ENCODE assay signal across 21 cellular contexts in the genomic region with DNA sequence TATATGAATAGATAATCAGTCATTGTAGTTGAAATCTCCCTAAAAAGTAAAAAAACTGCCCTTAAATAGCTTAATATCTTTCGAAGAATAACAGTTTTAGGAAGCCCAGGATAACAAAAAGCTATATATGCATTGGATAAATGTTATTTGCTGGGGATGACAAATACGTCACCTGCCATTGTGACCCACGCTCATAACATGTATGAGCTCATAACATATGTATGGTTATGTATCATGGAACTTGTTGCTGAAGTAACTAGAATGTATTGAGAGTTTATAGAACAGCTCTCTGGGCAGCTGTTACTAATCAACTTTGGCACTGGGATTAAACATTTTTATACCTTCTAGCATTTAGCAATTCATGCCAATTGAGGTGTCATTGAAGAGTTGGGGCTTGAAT.
"Had no signal": no experiment of that assay in that cellular context is flagged by ENCODE, and none has a peak within 500 bp of the region (broad histone marks: within the 10 kb centered on the region; RNA-seq: fewer than 3 reads in every experiment).

No MANE protein-coding gene starts in this region.

- H3K36me3 ChIP-seq: transverse colon had no signal

- H3K27ac ChIP-seq: brain microvascular endothelial cell, epithelial cell of prostate, transverse colon had no signal

- H3K4me3 ChIP-seq: gastroesophageal sphincter, heart right ventricle, lung, transverse colon had no signal

- H3K9me3 Mint-ChIP-seq: T-helper 2 cell treated with Interferon-gamma antibody and Interleukin-4, amounts not matched to agents 5 μg/mL and 100 μg/mL, for 36 hours had no signal

- DNase-seq: activated CD4-positive, alpha-beta T cell treated with anti-CD3 and anti-CD28 coated beads, Interleukin-2, amount 50 U/mL, for 1 hour; activated CD8-positive, alpha-beta memory T cell treated with anti-CD3 and anti-CD28 coated beads for 24 hours; activated naive CD4-positive, alpha-beta T cell treated with Interleukin-2 at 50 U/mL for 16 hours; anterior cingulate cortex; brain microvascular endothelial cell; cerebellar nuclear complex; effector memory CD4-positive, alpha-beta T cell; heart right ventricle; left colon; midbrain; stimulated activated CD4-positive, alpha-beta T cell treated with anti-CD3 and anti-CD28 coated beads, Interleukin-2, amount 100 ng/mL, for 48 hours; stimulated activated naive CD4-positive, alpha-beta T cell; substantia nigra; SW 1271; transverse colon had no signal

- H3K9me3 ChIP-seq: gastroesophageal sphincter, heart right ventricle, transverse colon had no signal

- ATAC-seq: activated CD4-positive, CD25-positive, alpha-beta regulatory T cell treated with anti-CD3 and anti-CD28 coated beads, Interleukin-2, amount 50 U/mL, for 24 hours; gastroesophageal sphincter; heart right ventricle; left colon had no signal

- FAIRE-seq: islet of Langerhans had no signal

- H3K27me3 ChIP-seq: brain microvascular endothelial cell, gastroesophageal sphincter, heart right ventricle, transverse colon had no signal
